Comparison of ENCODE assay signal across 1 cellular context in the genomic region with DNA sequence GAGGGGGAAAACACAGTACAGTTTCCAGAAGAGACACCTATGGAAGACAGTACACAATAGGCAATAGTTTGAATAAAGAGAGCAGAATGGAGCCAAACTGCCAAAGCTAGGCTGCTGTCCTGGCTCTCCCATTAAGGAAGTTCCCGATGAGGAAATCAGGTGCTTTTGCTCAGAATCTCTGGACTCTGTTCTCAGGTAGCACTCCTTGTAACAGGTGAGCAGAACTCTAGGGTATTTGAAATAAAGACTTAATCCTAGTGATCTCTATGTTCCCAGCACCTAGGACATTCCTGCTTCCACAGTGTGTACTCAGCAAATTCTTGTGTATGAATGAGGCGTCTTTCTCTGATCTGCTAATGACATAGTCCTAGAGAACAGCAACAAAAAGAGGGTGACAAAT.
TF ChIP-seq lines count a peak whose summit lies in the region.

No MANE protein-coding gene starts in this region.

TF ChIP-seq in K562, 482 proteins besides CTCF, POLR2A, EP300 and RAD21:
- TF ChIP-seq ZBTB49 (CRISPR knock-in tag; IDR thresholded peaks at IDR 0.05; ENCODE audit: borderline replicate concordance) (no peak), GTF3C2 (IDR thresholded peaks at IDR 0.05; ENCODE audit: borderline replicate concordance, extremely low read depth, insufficient read length) (no peak), THAP7 (CRISPR knock-in tag; IDR thresholded peaks at IDR 0.05) (no peak), ZNF24 (IDR thresholded peaks at IDR 0.05) (no peak), BRF1 (IDR thresholded peaks at IDR 0.05; ENCODE audit: borderline replicate concordance, extremely low read depth, insufficient read length) (no peak), THRAP3 (IDR thresholded peaks at IDR 0.05; ENCODE audit: borderline replicate concordance) (no peak), NFIX (CRISPR knock-in tag; IDR thresholded peaks at IDR 0.05; ENCODE audit: low read depth) (no peak), EHMT2 (IDR thresholded peaks at IDR 0.05) (no peak)
